ENCODE assay signal across 8 cellular contexts in the genomic region with DNA sequence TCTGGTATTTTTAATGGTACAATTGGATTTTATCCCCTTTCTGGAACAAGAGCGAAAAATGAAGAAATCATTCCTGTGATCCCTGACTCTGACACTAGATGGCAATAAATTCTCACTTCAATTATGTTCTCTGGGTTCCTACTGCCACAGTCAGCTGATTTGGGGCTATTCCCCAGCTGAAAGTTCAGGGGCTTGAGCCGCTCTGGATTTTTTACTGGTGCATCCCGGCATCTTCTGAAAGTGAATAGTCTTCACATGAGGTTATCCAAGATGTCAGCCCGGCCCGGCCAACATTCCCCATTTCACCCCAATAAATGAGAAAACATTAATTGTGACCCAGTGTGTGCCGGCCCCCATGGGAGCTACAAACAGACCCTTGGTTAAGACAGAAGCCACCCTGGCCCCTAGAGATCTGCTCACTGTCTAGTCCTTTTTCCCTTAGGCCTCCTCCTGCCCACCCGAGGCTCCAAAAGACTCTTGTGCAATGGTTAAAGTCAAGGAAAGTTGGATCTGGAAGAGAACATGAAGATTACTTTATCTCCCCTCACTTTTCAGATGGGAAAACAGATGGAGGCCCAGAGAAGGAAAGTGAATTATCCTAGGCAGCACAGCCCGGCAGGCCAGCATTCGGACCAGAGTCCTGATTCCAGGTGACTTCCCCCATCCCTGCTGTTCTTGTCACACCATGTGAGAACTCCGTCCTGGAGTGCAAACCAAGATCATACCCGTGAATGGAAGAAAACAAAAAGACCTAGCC. TPM values are rescaled to one million over a fixed set of nuclear protein-coding genes. Genes with fewer than 3 reads are reported as not detected.
DNase-seq lines count a peak whose midpoint lies in the region; ATAC-seq and TF ChIP-seq lines count a peak whose summit lies in the region.

No MANE protein-coding gene starts in this region.

- TF ChIP-seq CTCF in Loucy (conservative IDR thresholded peaks at IDR 0.05; ENCODE audit: low read length) (peak; percentile 73), RWPE2 (IDR thresholded peaks at IDR 0.05; ENCODE audit: poor library complexity, severe bottlenecking) (peak; percentile 88), lower lobe of right lung (IDR thresholded peaks at IDR 0.05) (peak; percentile 76), vagina (IDR thresholded peaks at IDR 0.05) (peak; percentile 48 to 84 (median 57))

- peak overlapping the region; percentile 69 for H3K27ac ChIP-seq in RWPE2 (ENCODE audit: poor library complexity, severe bottlenecking)
- peak overlapping the region; percentile 71 for H3K27ac ChIP-seq in lower lobe of right lung
- H3K27ac ChIP-seq in vagina, result peak overlapping the region; percentile 78

- no peaks in the 10 kb centered on the region for H4K20me1 ChIP-seq in Loucy (ENCODE audit: insufficient read depth, low read length, poor library complexity, severe bottlenecking)

- H3K9me3 ChIP-seq in Loucy (ENCODE audit: insufficient read depth, low read depth, low read length) (no peaks in the 10 kb centered on the region), RWPE2 (ENCODE audit: severe bottlenecking) (no peaks in the 10 kb centered on the region), lower lobe of right lung (no peaks in the 10 kb centered on the region), vagina (no peaks in the 10 kb centered on the region)

- H3K9ac ChIP-seq in Loucy (ENCODE audit: low read depth, low read length, poor library complexity, severe bottlenecking), result no peak overlapping the region

- H3F3A ChIP-seq in Loucy (ENCODE audit: low read depth), result no peaks in the 10 kb centered on the region

- TF ChIP-seq POLR2A in vagina (IDR thresholded peaks at IDR 0.05), result no peak

- H3K79me2 ChIP-seq in Loucy (ENCODE audit: insufficient read depth, low read length), result no peaks in the 10 kb centered on the region

- H3K4me3 ChIP-seq in Loucy (ENCODE audit: low read length, poor library complexity, severe bottlenecking) (no peak overlapping the region), RWPE2 (ENCODE audit: severe bottlenecking) (no peak overlapping the region), lower lobe of right lung (no peak overlapping the region), vagina (no peak overlapping the region)

- H3K4me1 ChIP-seq in Loucy (ENCODE audit: insufficient read depth, low read length, poor library complexity, severe bottlenecking) (no peaks in the 10 kb centered on the region), RWPE2 (ENCODE audit: insufficient read depth, poor library complexity, severe bottlenecking) (peaks cover 14% of the 10 kb centered on the region), lower lobe of right lung (peaks cover 12% of the 10 kb centered on the region), vagina (peaks cover 28% of the 10 kb centered on the region)

- no peaks in the 10 kb centered on the region for H3K9me2 ChIP-seq in Loucy (replicated peaks; ENCODE audit: low read depth, low read length)

- intact Hi-C loops in Right ventricle myocardium inferior (cut with DNase I) (loop anchor here (1.0 to 2.0 kb wide), 2 partner anchors 55 to 118 kb away; no protein-coding TSS in a partner anchor), cardiac septum (cut with DNase I) (loop anchor here (2.0 kb wide), 2 partner anchors 54 to 118 kb away; no protein-coding TSS in a partner anchor), lower lobe of right lung (cut with DNase I) (loop anchor here (5.0 kb wide), 1 partner anchor 55 kb away; no protein-coding TSS in a partner anchor), vagina (cut with DNase I) (loop anchor here (5.0 kb wide), 1 partner anchor 810 kb away; no protein-coding TSS in a partner anchor)

- ATAC-seq in Right ventricle myocardium inferior, result peak; percentile 53
- peak; percentile 59 for ATAC-seq in RWPE2 (ENCODE audit: low read depth)
- ATAC-seq in lower lobe of right lung, result peak; percentile 76 to 86
- ATAC-seq in GM21381 (IDR thresholded peaks at IDR 0.05; ENCODE audit: unreplicated experiment), result no peak

- no peak overlapping the region for H2AFZ ChIP-seq in Loucy (ENCODE audit: low read length)

- no peak overlapping the region for H3K4me2 ChIP-seq in Loucy (ENCODE audit: low read depth, low read length, poor library complexity, severe bottlenecking)

- no peaks in the 10 kb centered on the region for H3K36me3 ChIP-seq in Loucy (ENCODE audit: insufficient read depth, low read length)
- no peaks in the 10 kb centered on the region for H3K36me3 ChIP-seq in RWPE2 (ENCODE audit: low read depth)
- no peaks in the 10 kb centered on the region for H3K36me3 ChIP-seq in lower lobe of right lung
- no peaks in the 10 kb centered on the region for H3K36me3 ChIP-seq in vagina

- DNase-seq in Right ventricle myocardium inferior (ENCODE audit: missing footprints) (no peak), cardiac septum (ENCODE audit: low spot score) (no peak), RWPE2 (ENCODE audit: low spot score) (no peak), dermis blood vessel endothelial cell (peak; percentile 74), lower lobe of right lung (no peak), vagina (ENCODE audit: extremely low spot score in 2 of 2) (peak in 1 of 2 donors; percentile 79)

- no peaks in the 10 kb centered on the region for H3K27me3 ChIP-seq in Loucy (ENCODE audit: insufficient read depth, low read length, poor library complexity, severe bottlenecking)
- H3K27me3 ChIP-seq in RWPE2 (ENCODE audit: insufficient read depth, poor library complexity, severe bottlenecking), result no peaks in the 10 kb centered on the region
- H3K27me3 ChIP-seq in lower lobe of right lung (ENCODE audit: low read depth), result no peaks in the 10 kb centered on the region
- no peaks in the 10 kb centered on the region for H3K27me3 ChIP-seq in vagina

RNA-seq across cellular contexts. Expression of a gene that starts 20.8 kb away (rescaled TPM):
- total RNA-seq in Right ventricle myocardium inferior (40.2 TPM), cardiac septum (56.8 TPM), dermis blood vessel endothelial cell (72.7 and 111 TPM in 2 replicates), lower lobe of right lung (32.2 TPM), vagina (42.5 TPM)
